28 cellular contexts compared by ENCODE assay signal in genomic region chr14:77579065-77579464, GRCh38. TPM values are rescaled to one million over a fixed set of nuclear protein-coding genes. Genes with fewer than 3 reads are reported as not detected.
DNase-seq lines count a peak whose midpoint lies in the region; ATAC-seq, FAIRE-seq and TF ChIP-seq lines count a peak whose summit lies in the region.
"Had no signal": no experiment of that assay in that cellular context is flagged by ENCODE, and none has a peak within 500 bp of the region (broad histone marks: within the 10 kb centered on the region; RNA-seq: fewer than 3 reads in every experiment).

No MANE protein-coding gene starts in this region.

- DNase-seq in GM04504 (ENCODE audit: low read depth) (peak; percentile 43), WTC11 (ENCODE audit: low spot score) (no peak), iris pigment epithelial cell (ENCODE audit: low read depth) (peak; percentile 67), stromal cell of bone marrow (ENCODE audit: low read depth) (peak; percentile 56), transverse colon (no peak), RCC 7860 (ENCODE audit: low spot score) (no peak), brain microvascular endothelial cell (no peak)
- DNase-seq: activated CD4-positive, alpha-beta T cell treated with anti-CD3 and anti-CD28 coated beads, Interleukin-2, amount 10 ng/mL, durations not matched to agents 24 days and 14 days; aorta; CD4-positive, alpha-beta memory T cell; cortex of kidney; esophagus squamous epithelium; GOT3; heart left ventricle; NCI-H1092; NCI-H187 treated with DMSO at 0.1 percent for 48 hours; NCI-H2227 treated with DMSO at 0.1 percent for 48 hours; NCI-H69; nucleus accumbens; retina; spleen; stimulated activated CD4-positive, alpha-beta T cell treated with anti-CD3 and anti-CD28 coated beads, Interleukin-2, amount 100 ng/mL, for 48 hours; stimulated activated naive B cell treated with anti-CD40 and anti-IgM and Interleukin-4, amounts not matched to agents 10 μg/mL and 1 μg/mL and 100 μg/mL, for 72 hours; T-helper 2 cell had no signal

- no peaks in the 10 kb centered on the region for H3K9me3 ChIP-seq in transverse colon
- H3K9me3 ChIP-seq: esophagus squamous epithelium, spleen had no signal

- CTCF ChIA-PET in WTC11 (lab: Charles Lee): no interaction called here

- H3K27me3 Mint-ChIP-seq in WTC11 (ENCODE audit: low read depth): no peaks in the 10 kb centered on the region
- H3K27me3 Mint-ChIP-seq: activated CD4-positive, alpha-beta T cell treated with anti-CD3 and anti-CD28 coated beads, Interleukin-2, amount 10 ng/mL, durations not matched to agents 24 days and 14 days; CD4-positive, alpha-beta memory T cell; stimulated activated naive B cell treated with anti-CD40 and anti-IgM and Interleukin-4, amounts not matched to agents 10 μg/mL and 1 μg/mL and 100 μg/mL, for 72 hours had no signal

- no peak for TF ChIP-seq EP300 in transverse colon (IDR thresholded peaks at IDR 0.05; ENCODE audit: low read depth)

- peaks cover 15% of the 10 kb centered on the region for H3K36me3 Mint-ChIP-seq in WTC11

- H3K4me3 ChIP-seq in transverse colon: no peak overlapping the region
- H3K4me3 ChIP-seq in brain microvascular endothelial cell (ENCODE audit: low read depth, low read length): no peak overlapping the region
- H3K4me3 ChIP-seq: esophagus squamous epithelium, heart left ventricle, spleen had no signal

- peak overlapping the region; percentile 4; the same call in 1 of the 2 replicates for H3K27ac Mint-ChIP-seq in WTC11
- H3K27ac Mint-ChIP-seq: activated CD4-positive, alpha-beta T cell treated with anti-CD3 and anti-CD28 coated beads, Interleukin-2, amount 10 ng/mL, durations not matched to agents 24 days and 14 days; activated naive CD4-positive, alpha-beta T cell treated with anti-CD3 and anti-CD28 coated beads, Interleukin-2, amount 50 U/mL, for 72 hours; stimulated activated naive B cell treated with anti-CD40 and anti-IgM and Interleukin-4, amounts not matched to agents 10 μg/mL and 1 μg/mL and 100 μg/mL, for 72 hours had no signal

- POLR2A ChIA-PET in WTC11 (lab: Charles Lee): interaction anchor here (0.5 kb wide), 1 partner anchor 74 kb away, joined by 3 read pairs; no protein-coding TSS in a partner anchor

- no peak for FAIRE-seq in RCC 7860 (lab: Jason Lieb, UNC)
- FAIRE-seq: HepG2 had no signal

- H3K27ac ChIP-seq in transverse colon (no peak overlapping the region), brain microvascular endothelial cell (no peak overlapping the region)
- H3K27ac ChIP-seq: esophagus squamous epithelium, HL-60, RWPE1 had no signal

- no peaks in the 10 kb centered on the region for H3K27me3 ChIP-seq in transverse colon
- H3K27me3 ChIP-seq in brain microvascular endothelial cell (replicated peaks): no peaks in the 10 kb centered on the region
- H3K27me3 ChIP-seq: esophagus squamous epithelium, heart left ventricle, spleen had no signal

- no peak overlapping the region for H3K4me3 Mint-ChIP-seq in WTC11
- H3K4me3 Mint-ChIP-seq: activated CD4-positive, alpha-beta T cell treated with anti-CD3 and anti-CD28 coated beads, Interleukin-2, amount 10 ng/mL, durations not matched to agents 24 days and 14 days; CD4-positive, alpha-beta memory T cell; stimulated activated naive B cell treated with anti-CD40 and anti-IgM and Interleukin-4, amounts not matched to agents 10 μg/mL and 1 μg/mL and 100 μg/mL, for 72 hours had no signal

- peaks cover 4% of the 10 kb centered on the region; the same call in 1 of the 2 replicates for H3K4me1 Mint-ChIP-seq in WTC11

- H3K4me1 ChIP-seq in transverse colon: peaks cover 8 to 43% (median 24%) of the 10 kb centered on the region in 4 donors

- intact Hi-C loops in transverse colon (cut with DNase I; ENCODE audit: low total_unique reads): no loop called here

- WGBS in transverse colon (ENCODE audit: low coverage in 1 of 2), 2 donors: 75 to 79% methylated on average over 2 of the region's 2 CpGs

- ATAC-seq in WTC11: no peak
- ATAC-seq: activated naive CD4-positive, alpha-beta T cell treated with anti-CD3 and anti-CD28 coated beads, Interleukin-2, amount 50 U/mL, for 72 hours; heart left ventricle; HepG2; stimulated activated naive B cell treated with anti-CD40 and anti-IgM and Interleukin-4, amounts not matched to agents 10 μg/mL and 1 μg/mL and 100 μg/mL, for 72 hours had no signal

- no peak for TF ChIP-seq CTCF in WTC11 (IDR thresholded peaks at IDR 0.05)
- TF ChIP-seq CTCF in transverse colon (IDR thresholded peaks at IDR 0.05): no peak
- TF ChIP-seq CTCF in brain microvascular endothelial cell (IDR thresholded peaks at IDR 0.05; ENCODE audit: low read depth, low read length, missing control alignments): no peak

- peaks cover 0 to 7% (median 2%) of the 10 kb centered on the region in 4 donors for H3K36me3 ChIP-seq in transverse colon
- H3K36me3 ChIP-seq in brain microvascular endothelial cell (replicated peaks): peaks cover 10% of the 10 kb centered on the region

- no peaks in the 10 kb centered on the region for H3K9me3 Mint-ChIP-seq in WTC11
- H3K9me3 Mint-ChIP-seq: activated CD4-positive, alpha-beta T cell treated with anti-CD3 and anti-CD28 coated beads, Interleukin-2, amount 10 ng/mL, durations not matched to agents 24 days and 14 days; activated naive CD4-positive, alpha-beta T cell treated with anti-CD3 and anti-CD28 coated beads, Interleukin-2, amount 50 U/mL, for 72 hours; CD4-positive, alpha-beta memory T cell; stimulated activated naive B cell treated with anti-CD40 and anti-IgM and Interleukin-4, amounts not matched to agents 10 μg/mL and 1 μg/mL and 100 μg/mL, for 72 hours had no signal

- in situ Hi-C loops in transverse colon (cut with MboI; ENCODE audit: low pct_ligation_motif_present in 1 of 4, low pct_unique_long_range_greater_than_20kb in 1 of 4, low sequenced_read_pairs in 3 of 4): no loop called here
- in situ Hi-C loops in brain microvascular endothelial cell (cut with HindIII; ENCODE audit: low pct_ligation_motif_present, low sequenced_read_pairs): no loop called here

- TF ChIP-seq POLR2A in transverse colon (IDR thresholded peaks at IDR 0.05): no peak

TF ChIP-seq in WTC11, 78 proteins besides CTCF, POLR2A, EP300 and RAD21 (continues in another document):
- TF ChIP-seq MLX (CRISPR knock-in tag; IDR thresholded peaks at IDR 0.05): no peak
- no peak for TF ChIP-seq ERG (CRISPR knock-in tag; IDR thresholded peaks at IDR 0.05)
- TF ChIP-seq CBFB (CRISPR knock-in tag; IDR thresholded peaks at IDR 0.05; ENCODE audit: low read depth): no peak
- TF ChIP-seq HMGXB4 (CRISPR knock-in tag; IDR thresholded peaks at IDR 0.05): no peak
- TF ChIP-seq ZBTB21 (CRISPR knock-in tag; IDR thresholded peaks at IDR 0.05; ENCODE audit: borderline replicate concordance): no peak
- TF ChIP-seq IRF2 (CRISPR knock-in tag; IDR thresholded peaks at IDR 0.05; ENCODE audit: borderline replicate concordance, low read depth): no peak
- TF ChIP-seq ZNF317 (CRISPR knock-in tag; IDR thresholded peaks at IDR 0.05; ENCODE audit: borderline replicate concordance, low read depth): no peak
- no peak for TF ChIP-seq NFE2L1 (CRISPR knock-in tag; IDR thresholded peaks at IDR 0.05)
- TF ChIP-seq GABPB1 (CRISPR knock-in tag; IDR thresholded peaks at IDR 0.05): no peak
- no peak for TF ChIP-seq ATF3 (CRISPR knock-in tag; conservative IDR thresholded peaks at IDR 0.05)

RNA-seq across cellular contexts. Expression of gene SPTLC2, which starts 37.4 kb away (rescaled TPM):
- total RNA-seq in WTC11 (2021) (38.2 to 40.1 TPM (median 39.6 TPM) in 3 replicates), transverse colon (10 to 100 TPM; 14.5 to 51.3 (median 35.8) TPM)

Comparison
In these comparisons a context has a peak if more than half of its experiments do, and no peak if none do; other contexts are left out.
1. DNase-seq: peak in GM04504 (single experiment), iris pigment epithelial cell (single experiment) and stromal cell of bone marrow (single experiment); none in WTC11 (single experiment), transverse colon (single experiment), RCC 7860 (single experiment) and brain microvascular endothelial cell (single experiment).